Comparison of ENCODE assay signal across 9 cellular contexts in genomic region chr2:235669269-235669831, GRCh38.
DNase-seq lines count a peak whose midpoint lies in the region; ATAC-seq and TF ChIP-seq lines count a peak whose summit lies in the region.
"Had no signal": no experiment of that assay in that cellular context is flagged by ENCODE, and none has a peak within 500 bp of the region (broad histone marks: within the 10 kb centered on the region; RNA-seq: fewer than 3 reads in every experiment).

No MANE protein-coding gene starts in this region.

- H3K27me3 ChIP-seq in subcutaneous abdominal adipose tissue (ENCODE audit: control insufficient read depth in 5 of 5, insufficient read depth in 4 of 5, low read length in 5 of 5) = peaks cover 0 to 8% (median 7%) of the 10 kb centered on the region in 5 donors

- no peak for TF ChIP-seq CTCF in GM20000 (IDR thresholded peaks at IDR 0.05; ENCODE audit: extremely low read depth, missing control alignments)

- H3K4me1 ChIP-seq in subcutaneous abdominal adipose tissue (ENCODE audit: control insufficient read depth in 5 of 5, insufficient read depth in 5 of 5, low read length in 5 of 5) = peaks cover 2 to 40% (median 25%) of the 10 kb centered on the region in 5 donors

- H3K4me3 ChIP-seq in subcutaneous abdominal adipose tissue (ENCODE audit: low read depth in 1 of 5, low read length in 5 of 5) = peak overlapping the region in 4 of 5 donors; percentile 54 to 63 (median 57)

- no peaks in the 10 kb centered on the region for H3K9me3 ChIP-seq in subcutaneous abdominal adipose tissue (ENCODE audit: control insufficient read depth in 5 of 5, low read length in 5 of 5)

- no peak overlapping the region for H3K27ac ChIP-seq in subcutaneous abdominal adipose tissue (ENCODE audit: low read depth, low read length)

- DNase-seq in GM20000 (ENCODE audit: low spot score) (peak; percentile 30), NCI-H2171 treated with DMSO at 0.1 percent for 48 hours (lab: John Stamatoyannopoulos, UW) (peak; percentile 69), fibroblast of gingiva (ENCODE audit: low read depth) (peak; percentile 74), middle frontal gyrus (ENCODE audit: extremely low spot score, low spot score) (peak; percentile 50)
- peak; percentile 29 for DNase-seq in activated CD8-positive, alpha-beta memory T cell treated with anti-CD3 and anti-CD28 coated beads, Interleukin-2, amount 50 U/mL, for 4 hours
- DNase-seq: activated B cell treated with CpG ODN at 0.5 μM for 24 hours had no signal

- ATAC-seq in GM18870 (IDR thresholded peaks at IDR 0.05; ENCODE audit: unreplicated experiment) (no peak), GM21529 (IDR thresholded peaks at IDR 0.05; ENCODE audit: unreplicated experiment) (no peak)

- no peaks in the 10 kb centered on the region for H3K36me3 ChIP-seq in subcutaneous abdominal adipose tissue (ENCODE audit: control insufficient read depth in 5 of 5, insufficient read depth in 5 of 5, low read length in 5 of 5)

- H3K9ac ChIP-seq in subcutaneous abdominal adipose tissue (ENCODE audit: low read length in 5 of 5) = no peak overlapping the region
